9 cellular contexts compared by ENCODE assay signal in genomic region chr20:19688031-19688806, GRCh38.
DNase-seq lines count a peak whose midpoint lies in the region; ATAC-seq and TF ChIP-seq lines count a peak whose summit lies in the region.
"Had no signal": no experiment of that assay in that cellular context is flagged by ENCODE, and none has a peak within 500 bp of the region (broad histone marks: within the 10 kb centered on the region; RNA-seq: fewer than 3 reads in every experiment).

No MANE protein-coding gene starts in this region.

- no peaks in the 10 kb centered on the region for H3K27me3 ChIP-seq in Panc1 (ENCODE audit: control insufficient read depth, insufficient read depth, low read length)

- H3K9me3 ChIP-seq in Panc1 (ENCODE audit: control insufficient read depth, insufficient read depth, low read depth, low read length) = peaks cover 3% of the 10 kb centered on the region; the same call in 1 of the 2 replicates

- no peak overlapping the region for H3K4me3 Mint-ChIP-seq in activated CD4-positive, alpha-beta T cell treated with anti-CD3 and anti-CD28 coated beads, Interleukin-2, amount 10 ng/mL, durations not matched to agents 7 days and 5 days
- H3K4me3 Mint-ChIP-seq in immature natural killer cell = no peak overlapping the region
- H3K4me3 Mint-ChIP-seq: activated naive CD8-positive, alpha-beta T cell treated with anti-CD3 and anti-CD28 coated beads, Interleukin-2, amount 10 ng/mL, durations not matched to agents 7 days and 5 days had no signal

- BruUV-seq in Panc1 (replicated peaks; lab: Mats Ljungman, UMichigan) = no TSS peak

- no peak overlapping the region for H3K27ac Mint-ChIP-seq in activated CD4-positive, alpha-beta T cell treated with anti-CD3 and anti-CD28 coated beads, Interleukin-2, amount 10 ng/mL, durations not matched to agents 7 days and 5 days
- H3K27ac Mint-ChIP-seq in immature natural killer cell = no peak overlapping the region
- H3K27ac Mint-ChIP-seq: activated naive CD8-positive, alpha-beta T cell treated with anti-CD3 and anti-CD28 coated beads, Interleukin-2, amount 10 ng/mL, durations not matched to agents 7 days and 5 days had no signal

- in situ Hi-C loops in Panc1 (cut with HindIII; ENCODE audit: low pct_unique_long_range_greater_than_20kb, low sequenced_read_pairs) = no loop called here

- H3K9me3 Mint-ChIP-seq in activated CD4-positive, alpha-beta T cell treated with anti-CD3 and anti-CD28 coated beads, Interleukin-2, amount 10 ng/mL, durations not matched to agents 7 days and 5 days = no peaks in the 10 kb centered on the region
- H3K9me3 Mint-ChIP-seq in immature natural killer cell = no peaks in the 10 kb centered on the region
- H3K9me3 Mint-ChIP-seq: activated naive CD8-positive, alpha-beta T cell treated with anti-CD3 and anti-CD28 coated beads, Interleukin-2, amount 10 ng/mL, durations not matched to agents 7 days and 5 days had no signal

- peaks cover 6% of the 10 kb centered on the region for H3K4me1 ChIP-seq in Panc1 (ENCODE audit: control insufficient read depth, insufficient read depth, low read length)

- intact Hi-C loops in Panc1 (cut with micrococcal nuclease; ENCODE audit: unreplicated experiment) = no loop called here

- peak overlapping the region; percentile 12; the same call in 1 of the 2 replicates for H3K27ac ChIP-seq in Panc1 (ENCODE audit: low read length)

- H3K4me3 ChIP-seq in Panc1 (ENCODE audit: low read depth in 2 of 2, low read length in 2 of 2) = no peak overlapping the region

- POLR2A ChIA-PET in activated CD4-positive, alpha-beta T cell treated with anti-CD3 and anti-CD28 coated beads, Interleukin-2, amount 10 ng/mL, durations not matched to agents 7 days and 5 days (lab: Charles Lee) = no interaction called here
- POLR2A ChIA-PET in Panc1 (lab: Charles Lee) = no interaction called here

- TF ChIP-seq CTCF in Panc1 (IDR thresholded peaks at IDR 0.05) = peak; percentile 85

- CTCF ChIA-PET in activated CD4-positive, alpha-beta T cell treated with anti-CD3 and anti-CD28 coated beads, Interleukin-2, amount 10 ng/mL, durations not matched to agents 7 days and 5 days (lab: Charles Lee) = no interaction called here
- CTCF ChIA-PET in Panc1 (lab: Charles Lee) = interaction anchor here (0.6 kb wide), 1 partner anchor 307 kb away, joined by 6 read pairs; no protein-coding TSS in a partner anchor

- H3K27me3 Mint-ChIP-seq in activated CD4-positive, alpha-beta T cell treated with anti-CD3 and anti-CD28 coated beads, Interleukin-2, amount 10 ng/mL, durations not matched to agents 7 days and 5 days = peaks cover 4% of the 10 kb centered on the region
- peaks cover 2 to 6% (median 5%) of the 10 kb centered on the region in 3 donors for H3K27me3 Mint-ChIP-seq in immature natural killer cell (ENCODE audit: low read depth in 3 of 3)

- H3K36me3 ChIP-seq in Panc1 (ENCODE audit: control insufficient read depth, insufficient read depth, low read length) = no peaks in the 10 kb centered on the region

- no peaks in the 10 kb centered on the region for H3K36me3 Mint-ChIP-seq in activated CD4-positive, alpha-beta T cell treated with anti-CD3 and anti-CD28 coated beads, Interleukin-2, amount 10 ng/mL, durations not matched to agents 7 days and 5 days (ENCODE audit: low read depth)
- no peaks in the 10 kb centered on the region for H3K36me3 Mint-ChIP-seq in immature natural killer cell
- H3K36me3 Mint-ChIP-seq: activated naive CD8-positive, alpha-beta T cell treated with anti-CD3 and anti-CD28 coated beads, Interleukin-2, amount 10 ng/mL, durations not matched to agents 7 days and 5 days had no signal

- peak; percentile 96 for ATAC-seq in Panc1
- peak; percentile 80 for ATAC-seq in esophagus mucosa
- no peak for ATAC-seq in HG02852 (IDR thresholded peaks at IDR 0.05; ENCODE audit: unreplicated experiment)

- H3K4me1 Mint-ChIP-seq in activated CD4-positive, alpha-beta T cell treated with anti-CD3 and anti-CD28 coated beads, Interleukin-2, amount 10 ng/mL, durations not matched to agents 7 days and 5 days = no peaks in the 10 kb centered on the region
- no peaks in the 10 kb centered on the region for H3K4me1 Mint-ChIP-seq in immature natural killer cell

- DNase-seq in activated CD4-positive, alpha-beta T cell treated with anti-CD3 and anti-CD28 coated beads for 48 hours = peak; percentile 4
- DNase-seq in activated CD4-positive, alpha-beta T cell treated with anti-CD3 and anti-CD28 coated beads, Interleukin-2, amount 10 ng/mL, durations not matched to agents 7 days and 5 days = no peak
- peak; percentile 63 for DNase-seq in Panc1 (ENCODE audit: low read depth, low spot score)
- peak; percentile 68 for DNase-seq in mucosa of gallbladder (ENCODE audit: low spot score)
- no peak for DNase-seq in immature natural killer cell
- no peak for DNase-seq in central memory CD4-positive, alpha-beta T cell
- DNase-seq: activated naive CD8-positive, alpha-beta T cell treated with anti-CD3 and anti-CD28 coated beads, Interleukin-2, amount 10 ng/mL, durations not matched to agents 7 days and 5 days had no signal

Comparison
In these comparisons a context has a peak if more than half of its experiments do, and no peak if none do; other contexts are left out.
1. DNase-seq: peak in activated CD4-positive, alpha-beta T cell treated with anti-CD3 and anti-CD28 coated beads for 48 hours (single experiment), Panc1 (single experiment) and mucosa of gallbladder (single experiment); none in activated CD4-positive, alpha-beta T cell treated with anti-CD3 and anti-CD28 coated beads, Interleukin-2, amount 10 ng/mL, durations not matched to agents 7 days and 5 days (single experiment), immature natural killer cell (0 of 3) and central memory CD4-positive, alpha-beta T cell (single experiment).